ENCODE assay signal across 13 cellular contexts in genomic region chr22:39355080-39355479, GRCh38. TPM values are rescaled to one million over a fixed set of nuclear protein-coding genes. Genes with fewer than 3 reads are reported as not detected.
DNase-seq lines count a peak whose midpoint lies in the region; ATAC-seq and TF ChIP-seq lines count a peak whose summit lies in the region.
"Had no signal": no experiment of that assay in that cellular context is flagged by ENCODE, and none has a peak within 500 bp of the region (broad histone marks: within the 10 kb centered on the region; RNA-seq: fewer than 3 reads in every experiment).

No MANE protein-coding gene starts in this region.

- peak overlapping the region; percentile 39 for H3K27ac ChIP-seq in BLaER1
- no peak overlapping the region for H3K27ac ChIP-seq in H9 (ENCODE audit: insufficient read length, low read depth, low read length)

- H3K4me3 ChIP-seq in BLaER1 = no peak overlapping the region

- no peaks in the 10 kb centered on the region for H3K23me2 ChIP-seq in H9 (ENCODE audit: insufficient read length, low read depth, low read length, poor library complexity, severe bottlenecking)

- DNase-seq in H9 (no peak), iPS-NIHi7 (ENCODE audit: extremely low spot score) (peak; percentile 1), hypothalamus (lab: John Stamatoyannopoulos, UW) (no peak), erythroblast (lab: John Stamatoyannopoulos, UW) (no peak)
- DNase-seq in stimulated activated naive B cell treated with anti-CD40 and anti-IgM and Interleukin-4, amounts not matched to agents 10 μg/mL and 1 μg/mL and 100 μg/mL, for 72 hours = no peak
- DNase-seq: 8988T; AML-193; CD4-positive, alpha-beta T cell; DMS79; KG1 had no signal

- H3K56ac ChIP-seq in H9 (ENCODE audit: insufficient read length, low read depth, low read length) = no peak overlapping the region

- H3K9ac ChIP-seq in BLaER1 (no peak overlapping the region), H9 (ENCODE audit: extremely low read depth, insufficient read length, low read length) (no peak overlapping the region)

- H3K79me2 ChIP-seq in H9 (ENCODE audit: insufficient read depth, low read length) = no peaks in the 10 kb centered on the region

- peaks cover 41% of the 10 kb centered on the region for H3K36me3 ChIP-seq in BLaER1

- no CpG with 5 or more reads among the region's 12 CpGs for WGBS in H9 (ENCODE audit: extremely low coverage, insufficient read length, low lambda C conversion rate)

- H2BK120ac ChIP-seq in H9 (ENCODE audit: low read depth, low read length, poor library complexity, severe bottlenecking) = no peak overlapping the region

- H3K79me1 ChIP-seq in H9 (ENCODE audit: insufficient read depth, low read depth, low read length, poor library complexity, severe bottlenecking) = no peaks in the 10 kb centered on the region

- no peak overlapping the region for H2BK5ac ChIP-seq in H9 (ENCODE audit: insufficient read length, low read length)

- H3K23ac ChIP-seq in H9 (ENCODE audit: insufficient read length, low read depth, low read length) = no peak overlapping the region

- H3K9me3 Mint-ChIP-seq in H9 = no peaks in the 10 kb centered on the region
- no peaks in the 10 kb centered on the region for H3K9me3 Mint-ChIP-seq in stimulated activated naive B cell treated with anti-CD40 and anti-IgM and Interleukin-4, amounts not matched to agents 10 μg/mL and 1 μg/mL and 100 μg/mL, for 72 hours
- H3K9me3 Mint-ChIP-seq: CD4-positive, alpha-beta T cell; IgD-negative memory B cell had no signal

- H4K20me1 ChIP-seq in BLaER1 = peaks cover 82% of the 10 kb centered on the region
- peaks cover 2% of the 10 kb centered on the region for H4K20me1 ChIP-seq in H9 (ENCODE audit: control insufficient read depth, insufficient read depth, insufficient read length)

- no peak overlapping the region for H4K5ac ChIP-seq in H9 (ENCODE audit: insufficient read length, low read depth, low read length)

- no peak overlapping the region for H3K4me3 Mint-ChIP-seq in H9
- no peak overlapping the region for H3K4me3 Mint-ChIP-seq in stimulated activated naive B cell treated with anti-CD40 and anti-IgM and Interleukin-4, amounts not matched to agents 10 μg/mL and 1 μg/mL and 100 μg/mL, for 72 hours
- H3K4me3 Mint-ChIP-seq: CD4-positive, alpha-beta T cell; IgD-negative memory B cell had no signal

- peak overlapping the region in 2 of 3 experiments; percentile 14 to 36; a peak in 1 of 7 replicates for H3K27ac Mint-ChIP-seq in H9
- peak overlapping the region; percentile 42 for H3K27ac Mint-ChIP-seq in stimulated activated naive B cell treated with anti-CD40 and anti-IgM and Interleukin-4, amounts not matched to agents 10 μg/mL and 1 μg/mL and 100 μg/mL, for 72 hours
- H3K27ac Mint-ChIP-seq: CD4-positive, alpha-beta T cell; IgD-negative memory B cell had no signal

- no peak overlapping the region for H4K91ac ChIP-seq in H9 (ENCODE audit: insufficient read length, low read depth, low read length)

- peaks cover 15% of the 10 kb centered on the region for H3K27me3 Mint-ChIP-seq in H9 (ENCODE audit: low read depth)
- no peaks in the 10 kb centered on the region for H3K27me3 Mint-ChIP-seq in stimulated activated naive B cell treated with anti-CD40 and anti-IgM and Interleukin-4, amounts not matched to agents 10 μg/mL and 1 μg/mL and 100 μg/mL, for 72 hours
- H3K27me3 Mint-ChIP-seq: CD4-positive, alpha-beta T cell had no signal

- no peak overlapping the region for H2BK20ac ChIP-seq in H9 (ENCODE audit: low read depth, low read length, poor library complexity, severe bottlenecking)

- no peak for ATAC-seq in stimulated activated naive B cell treated with anti-CD40 and anti-IgM and Interleukin-4, amounts not matched to agents 10 μg/mL and 1 μg/mL and 100 μg/mL, for 72 hours (replicated peaks)
- ATAC-seq in HG02588 (IDR thresholded peaks at IDR 0.05; ENCODE audit: unreplicated experiment) = no peak

- H3K4me1 Mint-ChIP-seq in H9 = peaks cover 22 to 35% of the 10 kb centered on the region in 2 experiments
- peaks cover 16 to 25% of the 10 kb centered on the region in 2 donors for H3K4me1 Mint-ChIP-seq in stimulated activated naive B cell treated with anti-CD40 and anti-IgM and Interleukin-4, amounts not matched to agents 10 μg/mL and 1 μg/mL and 100 μg/mL, for 72 hours

- no peak overlapping the region for H3K4ac ChIP-seq in H9 (ENCODE audit: low read depth, low read length)

- H3K4me2 ChIP-seq in BLaER1 = peak overlapping the region; percentile 53
- no peak overlapping the region for H3K4me2 ChIP-seq in H9 (ENCODE audit: insufficient read depth, insufficient read length, low read length)

- H3K14ac ChIP-seq in H9 (ENCODE audit: insufficient read depth, low read length) = no peak overlapping the region

- H2AK5ac ChIP-seq in H9 (ENCODE audit: insufficient read length, low read length) = no peak overlapping the region

- no peak overlapping the region for H2BK12ac ChIP-seq in H9 (ENCODE audit: insufficient read length, low read depth, low read length)

- H3K18ac ChIP-seq in H9 (ENCODE audit: insufficient read length, low read depth, low read length) = no peak overlapping the region

- H3T11ph ChIP-seq in H9 (ENCODE audit: low read length) = no peak overlapping the region

- no peak for TF ChIP-seq POLR2A in erythroblast (IDR thresholded peaks at IDR 0.05; ENCODE audit: low read length)

- peaks cover 7 to 18% (median 10%) of the 10 kb centered on the region in 3 experiments; a peak in 6 of 7 replicates for H3K36me3 Mint-ChIP-seq in H9 (ENCODE audit: insufficient read depth in 1 of 3, low read depth in 3 of 3)
- H3K36me3 Mint-ChIP-seq in stimulated activated naive B cell treated with anti-CD40 and anti-IgM and Interleukin-4, amounts not matched to agents 10 μg/mL and 1 μg/mL and 100 μg/mL, for 72 hours = peaks cover 3 to 7% of the 10 kb centered on the region in 2 donors

- no peak for TF ChIP-seq CTCF in H9 (conservative IDR thresholded peaks at IDR 0.05)

- no peak overlapping the region for H2BK15ac ChIP-seq in H9 (ENCODE audit: low read depth, low read length)

- no peak overlapping the region for H4K8ac ChIP-seq in H9 (replicated peaks; ENCODE audit: insufficient read length, low read depth, low read length)

- no peaks in the 10 kb centered on the region for H3K27me3 ChIP-seq in BLaER1
- H3K27me3 ChIP-seq in H9 (ENCODE audit: insufficient read depth, low read length) = no peaks in the 10 kb centered on the region

- H3K4me1 ChIP-seq in BLaER1 (peaks cover 87% of the 10 kb centered on the region), H9 (ENCODE audit: insufficient read depth, low read length) (peaks cover 5% of the 10 kb centered on the region; the same call in 1 of the 2 replicates)

- H3K9me3 ChIP-seq in BLaER1 (no peaks in the 10 kb centered on the region), H9 (ENCODE audit: control insufficient read depth, low read depth, low read length) (no peaks in the 10 kb centered on the region)

- no peak overlapping the region for H2AFZ ChIP-seq in H9 (ENCODE audit: low read length)

RNA-seq across cellular contexts. Expression of gene SYNGR1, which starts 5.3 kb away (rescaled TPM):
- 13.2 and 14.3 TPM in 2 replicates for total RNA-seq in H9 (2021)

RNA-seq across cellular contexts. Expression of gene RPL3, which starts 35.7 kb away (rescaled TPM):
- 2,830 and 2,855 TPM in 2 replicates for total RNA-seq in H9 (2021)

RNA-seq across cellular contexts. Expression of gene TAB1, which starts 44.5 kb away (rescaled TPM):
- 16.6 and 20.3 TPM in 2 replicates for total RNA-seq in H9 (2021)
